7 cellular contexts compared by ENCODE assay signal in the genomic region with DNA sequence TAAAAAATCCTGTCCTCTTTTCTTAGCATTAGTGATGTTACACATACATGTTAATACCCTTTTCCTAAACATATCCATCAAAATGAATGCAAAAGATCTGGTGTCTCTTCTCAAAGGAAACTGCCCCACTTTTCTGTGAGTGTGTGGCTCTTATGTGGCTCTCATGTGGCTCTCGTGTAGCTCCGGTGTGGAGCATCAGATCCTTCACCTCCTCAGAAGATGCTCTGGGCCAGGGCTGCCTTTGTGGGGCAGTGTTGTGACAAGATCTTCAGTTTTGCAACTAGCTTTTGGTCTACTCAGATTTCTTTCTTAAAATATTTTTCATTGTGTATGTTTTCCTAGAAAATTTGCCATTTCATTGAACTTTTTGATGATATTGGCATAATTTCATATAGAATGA. TPM values are rescaled to one million over a fixed set of nuclear protein-coding genes. Genes with fewer than 3 reads are reported as not detected.
DNase-seq lines count a peak whose midpoint lies in the region; ATAC-seq, FAIRE-seq and TF ChIP-seq lines count a peak whose summit lies in the region.

No MANE protein-coding gene starts in this region.

- H3K9ac ChIP-seq in H1 (replicated peaks in 1 of 4; ENCODE audit: extremely low read depth in 1 of 4, low read depth in 3 of 4, low read length in 3 of 4) = no peak overlapping the region

- H3K56ac ChIP-seq in H1 (replicated peaks; ENCODE audit: insufficient read length, low read depth, low read length) = no peak overlapping the region

- no peak overlapping the region for H4K91ac ChIP-seq in H1 (replicated peaks; ENCODE audit: insufficient read length, low read length)

- 85% methylated on average over 2 of the region's 2 CpGs; no CpG with 5 or more reads in 1 of the 2 experiments for whole genome bisulfite sequencing in H1 (ENCODE audit: extremely low coverage in 1 of 2, insufficient coverage in 1 of 2, insufficient read length in 1 of 2, insufficient replicate concordance in 2 of 2, low coverage in 1 of 2, low lambda C conversion rate in 2 of 2, missing lambda C conversion rate in 1 of 2), 2 experiments
- 5 to 15% (median 15%) methylated on average over 2 of the region's 2 CpGs for WGBS in psoas muscle, 3 donors

- no peak for FAIRE-seq in H1 (lab: Jason Lieb, UNC)

- H4K5ac ChIP-seq in H1 (ENCODE audit: insufficient read length, low read depth, low read length) = no peak overlapping the region

- no peak overlapping the region for H2BK5ac ChIP-seq in H1 (ENCODE audit: low read depth, low read length)

- no peaks in the 10 kb centered on the region; the same call in 1 of the 2 replicates for H3K79me1 ChIP-seq in H1 (ENCODE audit: low read depth, low read length)

- no peak overlapping the region for H3K23ac ChIP-seq in H1 (ENCODE audit: insufficient read length)

- no peak for TF ChIP-seq EP300 in H1 (IDR thresholded peaks at IDR 0.05; ENCODE audit: borderline replicate concordance in 1 of 2, low read depth in 2 of 2, low read length in 2 of 2)

- no peak overlapping the region for H4K8ac ChIP-seq in H1 (ENCODE audit: extremely low read depth, insufficient read depth, low read length)

- TF ChIP-seq CTCF in GM12872 (IDR thresholded peaks at IDR 0.05; ENCODE audit: insufficient read depth, low read depth, low read length) (peak; percentile 6; the same call in 1 of the 3 replicates), OCI-LY7 (conservative IDR thresholded peaks at IDR 0.05; ENCODE audit: low read length) (peak; percentile 64), H1 (IDR thresholded peaks at IDR 0.05; ENCODE audit: control extremely low read depth in 1 of 3, insufficient read depth in 1 of 3, low read depth in 1 of 3, low read length in 3 of 3) (peak in 1 of 3 experiments; percentile 11; a peak in 1 of 4 replicates), psoas muscle (IDR thresholded peaks at IDR 0.05) (peak; percentile 41)

- H2BK120ac ChIP-seq in H1 (replicated peaks; ENCODE audit: low read depth, low read length) = no peak overlapping the region

- TF ChIP-seq RAD21 in H1 (IDR thresholded peaks at IDR 0.05 in 1 of 2, conservative IDR thresholded peaks at IDR 0.05 in 1 of 2; ENCODE audit: low read depth in 2 of 2, low read length in 2 of 2) = peak; percentile 20 to 31; a peak in 3 of 4 replicates

- H3K4ac ChIP-seq in H1 (replicated peaks; ENCODE audit: insufficient read length, low read depth, low read length) = no peak overlapping the region

- BruUV-seq in OCI-LY7 (replicated peaks; lab: Mats Ljungman, UMichigan) = no TSS peak

- no peak overlapping the region for H2BK20ac ChIP-seq in H1 (ENCODE audit: low read length)

- intact Hi-C loops in OCI-LY7 (cut with micrococcal nuclease; ENCODE audit: unreplicated experiment) = no loop called here
- intact Hi-C loops in psoas muscle (cut with DNase I) = loop anchor here (10.0 kb wide), 2 partner anchors 61 to 111 kb away; a partner anchor contains a TSS

- H3K4me2 ChIP-seq in OCI-LY7 (ENCODE audit: low read length) = no peak overlapping the region
- H3K4me2 ChIP-seq in H1 (ENCODE audit: insufficient read depth in 1 of 2, low read depth in 2 of 2, low read length in 2 of 2) = no peak overlapping the region

- TF ChIP-seq POLR2A in H1 (IDR thresholded peaks at IDR 0.05; ENCODE audit: control extremely low read depth in 1 of 2, low read depth in 2 of 2, low read length in 2 of 2) = no peak

- no peak overlapping the region for H2AK5ac ChIP-seq in H1 (ENCODE audit: low read depth, low read length)

- H3K27ac ChIP-seq in OCI-LY7 (ENCODE audit: low read depth, low read length, poor library complexity, severe bottlenecking) (no peak overlapping the region), H1 (ENCODE audit: low read depth, low read length) (no peak overlapping the region), psoas muscle (no peak overlapping the region)

- H3K27me3 ChIP-seq in H1 (replicated peaks in 1 of 4; ENCODE audit: control insufficient read depth in 3 of 4, extremely low read depth in 1 of 4, insufficient read depth in 3 of 4, low read length in 3 of 4) = no peaks in the 10 kb centered on the region
- H3K27me3 ChIP-seq in psoas muscle (ENCODE audit: insufficient read depth in 3 of 3, low read length in 2 of 3) = no peaks in the 10 kb centered on the region

- H3K36me3 ChIP-seq in OCI-LY7 (ENCODE audit: insufficient read depth, low read length) (no peaks in the 10 kb centered on the region), H1 (ENCODE audit: control insufficient read depth in 2 of 4, insufficient read depth in 4 of 4, low read length in 3 of 4) (no peaks in the 10 kb centered on the region), psoas muscle (ENCODE audit: insufficient read depth in 1 of 2, low read depth in 1 of 2) (no peaks in the 10 kb centered on the region)

- H4K20me1 ChIP-seq in OCI-LY7 (ENCODE audit: insufficient read depth, low read length) = no peaks in the 10 kb centered on the region
- H4K20me1 ChIP-seq in H1 (replicated peaks in 1 of 2; ENCODE audit: control insufficient read depth in 1 of 2, insufficient read depth in 2 of 2, low read length in 2 of 2) = peaks cover 0 to 4% of the 10 kb centered on the region in 2 experiments

- H3K14ac ChIP-seq in H1 (ENCODE audit: insufficient read length) = no peak overlapping the region

- peaks cover 23% of the 10 kb centered on the region for H3K4me1 ChIP-seq in OCI-LY7 (ENCODE audit: insufficient read depth, low read length, poor library complexity, severe bottlenecking)
- H3K4me1 ChIP-seq in H1 (replicated peaks in 1 of 4; ENCODE audit: control insufficient read depth in 3 of 4, insufficient read depth in 4 of 4, low read length in 3 of 4) = peaks cover 0 to 4% (median 1%) of the 10 kb centered on the region in 4 experiments; a peak in 2 of 7 replicates
- no peaks in the 10 kb centered on the region for H3K4me1 ChIP-seq in psoas muscle

- no peak overlapping the region for H2BK12ac ChIP-seq in H1 (ENCODE audit: low read depth, low read length)

- CTCF ChIA-PET in OCI-LY7 (lab: Charles Lee; ENCODE audit: unreplicated experiment) (no interaction called here), H1 (lab: Charles Lee; ENCODE audit: partially characterized antibody) (interaction anchor here (0.7 kb wide), 1 partner anchor 17 kb away, joined by 3 read pairs; no protein-coding TSS in a partner anchor)

- H3K79me2 ChIP-seq in OCI-LY7 (ENCODE audit: insufficient read depth, low read depth, low read length) = no peaks in the 10 kb centered on the region
- no peaks in the 10 kb centered on the region for H3K79me2 ChIP-seq in H1 (ENCODE audit: control insufficient read depth in 1 of 2, insufficient read depth in 2 of 2, low read length in 2 of 2)

- H3K9me3 ChIP-seq in OCI-LY7 (ENCODE audit: low read length) (no peaks in the 10 kb centered on the region), H1 (ENCODE audit: insufficient read depth in 2 of 2, low read depth in 1 of 2, low read length in 1 of 2) (no peaks in the 10 kb centered on the region), psoas muscle (no peaks in the 10 kb centered on the region)

- DNase-seq in OCI-LY7 (ENCODE audit: low spot score) (peak; percentile 43), H1 (ENCODE audit: low read depth in 1 of 2, low spot score in 2 of 2) (no peak), psoas muscle (peak; percentile 28 to 59), NCI-H187 treated with DMSO at 0.1 percent for 48 hours (lab: John Stamatoyannopoulos, UW) (no peak), NCI-H2196 (lab: John Stamatoyannopoulos, UW; ENCODE audit: unreplicated experiment) (no peak), AML-193 (lab: John Stamatoyannopoulos, UW) (no peak)

- no peak overlapping the region for H3K18ac ChIP-seq in H1 (ENCODE audit: extremely low read depth, low read length)

- H2BK15ac ChIP-seq in H1 (ENCODE audit: low read length) = no peak overlapping the region

- peak in 2 of 4 donors; percentile 79 to 80 for ATAC-seq in psoas muscle

- H3K9me2 ChIP-seq in OCI-LY7 (ENCODE audit: insufficient read depth, low read length) = no peaks in the 10 kb centered on the region

- no peak overlapping the region for H2AFZ ChIP-seq in OCI-LY7 (ENCODE audit: low read length)
- H2AFZ ChIP-seq in H1 (ENCODE audit: low read length) = no peak overlapping the region

- POLR2A ChIA-PET in OCI-LY7 (lab: Charles Lee) (no interaction called here), H1 (lab: Charles Lee; ENCODE audit: partially characterized antibody) (no interaction called here)

- H3K23me2 ChIP-seq in H1 (ENCODE audit: low read depth, low read length) = no peaks in the 10 kb centered on the region

- H3K4me3 ChIP-seq in OCI-LY7 (ENCODE audit: low read depth, low read length, poor library complexity, severe bottlenecking) (no peak overlapping the region), H1 (ENCODE audit: extremely low read depth in 1 of 4, insufficient read depth in 2 of 4, low read depth in 3 of 4, low read length in 4 of 4) (no peak overlapping the region), psoas muscle (no peak overlapping the region)

TF ChIP-seq in H1, 55 proteins besides CTCF, POLR2A, EP300 and RAD21:
- TF ChIP-seq KDM1A (IDR thresholded peaks at IDR 0.05; ENCODE audit: borderline replicate concordance, low read length) (no peak), SP4 (IDR thresholded peaks at IDR 0.05; ENCODE audit: low read length) (no peak), PHF8 (conservative IDR thresholded peaks at IDR 0.05; ENCODE audit: low read depth, low read length) (no peak), RNF2 (IDR thresholded peaks at IDR 0.05; ENCODE audit: borderline replicate concordance, low read depth, low read length, missing control alignments, poor library complexity, severe bottlenecking) (no peak), EGR1 (IDR thresholded peaks at IDR 0.05; ENCODE audit: borderline replicate concordance, low read depth, low read length) (peak; percentile 65), GABPA (IDR thresholded peaks at IDR 0.05; ENCODE audit: borderline replicate concordance, insufficient read depth, low read length) (no peak), RBBP5 (IDR thresholded peaks at IDR 0.05; ENCODE audit: borderline replicate concordance, low read depth, low read length) (no peak)
TF ChIP-seq in H1: peak in this region for 1.

RNA-seq across cellular contexts. Expression of a gene that starts 19.3 kb away (rescaled TPM):
- total RNA-seq in OCI-LY7 (2014; rRNA removed; shearing (Covaris generic)) = 17.2 and 21.1 TPM in 2 replicates
- total RNA-seq in OCI-LY7 (2022) = 16.1 and 23.2 TPM in 2 replicates
- 17.3 and 18.3 TPM in 2 replicates for total RNA-seq in H1 (2021; fragmentation: NEBNext Ultra II Directional; extraction: Animal tissue kit (Norgen Biotek cat#: 25700))
- polyA plus RNA-seq in H1 (2011; rRNA removed) = 5.2 and 6.5 TPM in 2 replicates
- polyA plus RNA-seq in H1 (2011; cell fraction: cytosol; rRNA removed) = 11.5 TPM
- polyA plus RNA-seq in H1 (2011; cell fraction: nucleus; rRNA removed) = 49.0 TPM
- 12.4 to 16.9 TPM (median 15.8 TPM) in 4 replicates for polyA plus RNA-seq in H1 (2012, experiment 1 of 2)
- polyA plus RNA-seq in H1 (2012, experiment 2 of 2) = 1.5 TPM
- 7.4 TPM for polyA plus RNA-seq in H1 (2013, experiment 1 of 2)
- polyA plus RNA-seq in H1 (2013, experiment 2 of 2) = 7.5 TPM
- 35.2 and 50.9 TPM in 2 replicates for polyA minus RNA-seq in H1 (2011; rRNA and poly(A)+ RNA removed)
- 15.3 TPM for polyA minus RNA-seq in H1 (2011; cell fraction: cytosol; rRNA and poly(A)+ RNA removed)
- polyA minus RNA-seq in H1 (2011; cell fraction: nucleus; rRNA and poly(A)+ RNA removed) = 67.8 TPM
- total RNA-seq in psoas muscle = 1 to 10 TPM; 2.2 to 4.8 (median 3.1) TPM
- 1 to 10 TPM; 1.2 to 1.9 (median 1.7) TPM for polyA plus RNA-seq in psoas muscle

Comparison
In these comparisons a context has a peak if more than half of its experiments do, and no peak if none do; other contexts are left out.
1. DNase-seq: peak in OCI-LY7 (single experiment) and psoas muscle (2 of 2); none in H1 (0 of 2), NCI-H187 treated with DMSO at 0.1 percent for 48 hours (single experiment), NCI-H2196 (single experiment) and AML-193 (0 of 2).